ENCODE assay signal across 8 cellular contexts in genomic region chr12:105420659-105421240, GRCh38.
DNase-seq lines count a peak whose midpoint lies in the region; ATAC-seq lines count a peak whose summit lies in the region.

No MANE protein-coding gene starts in this region.

- intact Hi-C loops in left colon (cut with DNase I, micrococcal nuclease) = loop anchor here in 1 of 2 donors (2.0 to 10.0 kb wide), 3 partner anchors 284 to 807 kb away; no protein-coding TSS in a partner anchor

- peak; percentile 63 for ATAC-seq in HG02642 (IDR thresholded peaks at IDR 0.05; ENCODE audit: poor library complexity, unreplicated experiment)
- peak; percentile 91 for ATAC-seq in left colon
- ATAC-seq in GM18873 (IDR thresholded peaks at IDR 0.05; ENCODE audit: low FRiP score, unreplicated experiment) = no peak

- DNase-seq in D341Med (ENCODE audit: low spot score) (peak; percentile 79), NCI-H226 (peak; percentile 42), cerebellar cortex (ENCODE audit: low spot score) (peak; percentile 89), left colon (peak; percentile 45 to 67)
- peak; percentile 28 for DNase-seq in activated CD4-positive, alpha-beta T cell treated with anti-CD3 and anti-CD28 coated beads for 1 hour
- DNase-seq in stimulated activated CD4-positive, alpha-beta T cell treated with anti-CD3 and anti-CD28 coated beads, Interleukin-4, amount 100 ng/mL, for 24 hours = peak; percentile 63

Comparison
In these comparisons a context has a peak if more than half of its experiments do, and no peak if none do; other contexts are left out.
1. DNase-seq: peak in every context shown above with its lines; median percentile 89 in cerebellar cortex; 79 in D341Med; 63 in stimulated activated CD4-positive, alpha-beta T cell treated with anti-CD3 and anti-CD28 coated beads, Interleukin-4, amount 100 ng/mL, for 24 hours; 56 in left colon; 42 in NCI-H226; 28 in activated CD4-positive, alpha-beta T cell treated with anti-CD3 and anti-CD28 coated beads for 1 hour.